Comparison of ENCODE assay signal across 16 cellular contexts in genomic region chr2:124039032-124039431, GRCh38.
"Had no signal": no experiment of that assay in that cellular context is flagged by ENCODE, and none has a peak within 500 bp of the region (broad histone marks: within the 10 kb centered on the region; RNA-seq: fewer than 3 reads in every experiment).

No MANE protein-coding gene starts in this region.

- H3K27me3 ChIP-seq: MG63, SJCRH30 had no signal

- DNase-seq: Kasumi-1, MG63, NCI-H1048, NCI-H1436, NCI-H1694, NCI-H2171 treated with DMSO at 0.1 percent for 48 hours, NCI-H2227 treated with DMSO at 0.1 percent for 48 hours, NCI-H446, NCI-H524 treated with DMSO at 0.1 percent for 48 hours, NCI-H526 treated with DMSO at 0.1 percent for 48 hours, PC-9, SIG-M5, SJCRH30, T-cell had no signal

- H3K27ac ChIP-seq: PC-9, RWPE1, SJCRH30, SK-N-MC had no signal

- H3K4me2 ChIP-seq: PC-9 had no signal

- H3K36me3 ChIP-seq: MG63, SJCRH30 had no signal

- H3K4me1 ChIP-seq: SJCRH30 had no signal

- H3K4me3 ChIP-seq: MG63, PC-9, SJCRH30, SK-N-MC had no signal
